In genomic region chr1:31016868-31017267, GRCh38 we compare ENCODE assay signal across 1 cellular context.
TF ChIP-seq lines count a peak whose summit lies in the region.

No MANE protein-coding gene starts in this region.

TF ChIP-seq in HEK293, 187 proteins besides CTCF, POLR2A, EP300 and RAD21 (continued from another document and continues in another):
- TF ChIP-seq, protein P1, sequence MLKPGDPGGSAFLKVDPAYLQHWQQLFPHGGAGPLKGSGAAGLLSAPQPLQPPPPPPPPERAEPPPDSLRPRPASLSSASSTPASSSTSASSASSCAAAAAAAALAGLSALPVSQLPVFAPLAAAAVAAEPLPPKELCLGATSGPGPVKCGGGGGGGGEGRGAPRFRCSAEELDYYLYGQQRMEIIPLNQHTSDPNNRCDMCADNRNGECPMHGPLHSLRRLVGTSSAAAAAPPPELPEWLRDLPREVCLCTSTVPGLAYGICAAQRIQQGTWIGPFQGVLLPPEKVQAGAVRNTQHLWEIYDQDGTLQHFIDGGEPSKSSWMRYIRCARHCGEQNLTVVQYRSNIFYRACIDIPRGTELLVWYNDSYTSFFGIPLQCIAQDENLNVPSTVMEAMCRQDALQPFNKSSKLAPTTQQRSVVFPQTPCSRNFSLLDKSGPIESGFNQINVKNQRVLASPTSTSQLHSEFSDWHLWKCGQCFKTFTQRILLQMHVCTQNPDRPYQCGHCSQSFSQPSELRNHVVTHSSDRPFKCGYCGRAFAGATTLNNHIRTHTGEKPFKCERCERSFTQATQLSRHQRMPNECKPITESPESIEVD (tag by site-specific recombination; IDR thresholded peaks at IDR 0.05), result peak; percentile 91
- TF ChIP-seq HOXC10 (CRISPR knock-in tag; IDR thresholded peaks at IDR 0.05), result no peak
- TF ChIP-seq ZNF26 (tag by site-specific recombination; IDR thresholded peaks at IDR 0.05), result no peak
- TF ChIP-seq ZNF223 (tag by site-specific recombination; IDR thresholded peaks at IDR 0.05), result no peak
- TF ChIP-seq GLIS1 (tag by site-specific recombination; IDR thresholded peaks at IDR 0.05), result no peak
- TF ChIP-seq ZNF624 (tag by site-specific recombination; IDR thresholded peaks at IDR 0.05), result no peak
- TF ChIP-seq, protein P2, sequence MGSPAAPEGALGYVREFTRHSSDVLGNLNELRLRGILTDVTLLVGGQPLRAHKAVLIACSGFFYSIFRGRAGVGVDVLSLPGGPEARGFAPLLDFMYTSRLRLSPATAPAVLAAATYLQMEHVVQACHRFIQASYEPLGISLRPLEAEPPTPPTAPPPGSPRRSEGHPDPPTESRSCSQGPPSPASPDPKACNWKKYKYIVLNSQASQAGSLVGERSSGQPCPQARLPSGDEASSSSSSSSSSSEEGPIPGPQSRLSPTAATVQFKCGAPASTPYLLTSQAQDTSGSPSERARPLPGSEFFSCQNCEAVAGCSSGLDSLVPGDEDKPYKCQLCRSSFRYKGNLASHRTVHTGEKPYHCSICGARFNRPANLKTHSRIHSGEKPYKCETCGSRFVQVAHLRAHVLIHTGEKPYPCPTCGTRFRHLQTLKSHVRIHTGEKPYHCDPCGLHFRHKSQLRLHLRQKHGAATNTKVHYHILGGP (tag by site-specific recombination; IDR thresholded peaks at IDR 0.05), result no peak
- no peak for TF ChIP-seq ZNF768 (tag by site-specific recombination; IDR thresholded peaks at IDR 0.05)
- TF ChIP-seq, protein P3, sequence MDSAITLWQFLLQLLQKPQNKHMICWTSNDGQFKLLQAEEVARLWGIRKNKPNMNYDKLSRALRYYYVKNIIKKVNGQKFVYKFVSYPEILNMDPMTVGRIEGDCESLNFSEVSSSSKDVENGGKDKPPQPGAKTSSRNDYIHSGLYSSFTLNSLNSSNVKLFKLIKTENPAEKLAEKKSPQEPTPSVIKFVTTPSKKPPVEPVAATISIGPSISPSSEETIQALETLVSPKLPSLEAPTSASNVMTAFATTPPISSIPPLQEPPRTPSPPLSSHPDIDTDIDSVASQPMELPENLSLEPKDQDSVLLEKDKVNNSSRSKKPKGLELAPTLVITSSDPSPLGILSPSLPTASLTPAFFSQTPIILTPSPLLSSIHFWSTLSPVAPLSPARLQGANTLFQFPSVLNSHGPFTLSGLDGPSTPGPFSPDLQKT (IDR thresholded peaks at IDR 0.05; ENCODE audit: borderline replicate concordance, low read depth, low read length), result no peak
- TF ChIP-seq KLF7 (tag by site-specific recombination; IDR thresholded peaks at IDR 0.05; ENCODE audit: borderline replicate concordance), result no peak
- no peak for TF ChIP-seq ZNF830 (tag by site-specific recombination; IDR thresholded peaks at IDR 0.05; ENCODE audit: low read depth)
- no peak for TF ChIP-seq HOXD13 (CRISPR knock-in tag; IDR thresholded peaks at IDR 0.05; ENCODE audit: borderline replicate concordance)
- TF ChIP-seq, protein P4, sequence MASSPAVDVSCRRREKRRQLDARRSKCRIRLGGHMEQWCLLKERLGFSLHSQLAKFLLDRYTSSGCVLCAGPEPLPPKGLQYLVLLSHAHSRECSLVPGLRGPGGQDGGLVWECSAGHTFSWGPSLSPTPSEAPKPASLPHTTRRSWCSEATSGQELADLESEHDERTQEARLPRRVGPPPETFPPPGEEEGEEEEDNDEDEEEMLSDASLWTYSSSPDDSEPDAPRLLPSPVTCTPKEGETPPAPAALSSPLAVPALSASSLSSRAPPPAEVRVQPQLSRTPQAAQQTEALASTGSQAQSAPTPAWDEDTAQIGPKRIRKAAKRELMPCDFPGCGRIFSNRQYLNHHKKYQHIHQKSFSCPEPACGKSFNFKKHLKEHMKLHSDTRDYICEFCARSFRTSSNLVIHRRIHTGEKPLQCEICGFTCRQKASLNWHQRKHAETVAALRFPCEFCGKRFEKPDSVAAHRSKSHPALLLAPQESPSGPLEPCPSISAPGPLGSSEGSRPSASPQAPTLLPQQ (tag by site-specific recombination; IDR thresholded peaks at IDR 0.05), result no peak
- no peak for TF ChIP-seq ZNF785 (tag by site-specific recombination; IDR thresholded peaks at IDR 0.05)
- no peak for TF ChIP-seq AEBP2 (tag by site-specific recombination; IDR thresholded peaks at IDR 0.05; ENCODE audit: borderline replicate concordance)
- no peak for TF ChIP-seq ZNF488 (tag by site-specific recombination; IDR thresholded peaks at IDR 0.05)
- TF ChIP-seq ZNF266 (tag by site-specific recombination; IDR thresholded peaks at IDR 0.05; ENCODE audit: low read depth), result no peak
- no peak for TF ChIP-seq ZNF184 (tag by site-specific recombination; IDR thresholded peaks at IDR 0.05)
- peak; percentile 46; the same call in 1 of the 2 replicates for TF ChIP-seq SCRT2 (tag by site-specific recombination; IDR thresholded peaks at IDR 0.05)
- no peak for TF ChIP-seq ZNF311 (tag by site-specific recombination; IDR thresholded peaks at IDR 0.05; ENCODE audit: borderline replicate concordance)
- no peak for TF ChIP-seq BCL11A (tag by site-specific recombination; IDR thresholded peaks at IDR 0.05; ENCODE audit: low read depth)
- TF ChIP-seq GFI1B (tag by site-specific recombination; IDR thresholded peaks at IDR 0.05), result no peak
- no peak for TF ChIP-seq ZNF704 (tag by site-specific recombination; IDR thresholded peaks at IDR 0.05)
- TF ChIP-seq ZNF843 (tag by site-specific recombination; IDR thresholded peaks at IDR 0.05), result no peak
- TF ChIP-seq INSM2 (tag by site-specific recombination; IDR thresholded peaks at IDR 0.05), result no peak
- TF ChIP-seq SALL2 (tag by site-specific recombination; IDR thresholded peaks at IDR 0.05; ENCODE audit: borderline replicate concordance), result no peak
- 0 out of 2 replicates have a peak, but pooled peaks have one; percentile 34 for TF ChIP-seq ZNF366 (tag by site-specific recombination; conservative IDR thresholded peaks at IDR 0.05)
- TF ChIP-seq ZNF777 (tag by site-specific recombination; IDR thresholded peaks at IDR 0.05; ENCODE audit: borderline replicate concordance), result no peak
- TF ChIP-seq ZNF792 (tag by site-specific recombination; IDR thresholded peaks at IDR 0.05), result no peak
- TF ChIP-seq ZNF133 (tag by site-specific recombination; IDR thresholded peaks at IDR 0.05), result no peak
- TF ChIP-seq, protein P5, sequence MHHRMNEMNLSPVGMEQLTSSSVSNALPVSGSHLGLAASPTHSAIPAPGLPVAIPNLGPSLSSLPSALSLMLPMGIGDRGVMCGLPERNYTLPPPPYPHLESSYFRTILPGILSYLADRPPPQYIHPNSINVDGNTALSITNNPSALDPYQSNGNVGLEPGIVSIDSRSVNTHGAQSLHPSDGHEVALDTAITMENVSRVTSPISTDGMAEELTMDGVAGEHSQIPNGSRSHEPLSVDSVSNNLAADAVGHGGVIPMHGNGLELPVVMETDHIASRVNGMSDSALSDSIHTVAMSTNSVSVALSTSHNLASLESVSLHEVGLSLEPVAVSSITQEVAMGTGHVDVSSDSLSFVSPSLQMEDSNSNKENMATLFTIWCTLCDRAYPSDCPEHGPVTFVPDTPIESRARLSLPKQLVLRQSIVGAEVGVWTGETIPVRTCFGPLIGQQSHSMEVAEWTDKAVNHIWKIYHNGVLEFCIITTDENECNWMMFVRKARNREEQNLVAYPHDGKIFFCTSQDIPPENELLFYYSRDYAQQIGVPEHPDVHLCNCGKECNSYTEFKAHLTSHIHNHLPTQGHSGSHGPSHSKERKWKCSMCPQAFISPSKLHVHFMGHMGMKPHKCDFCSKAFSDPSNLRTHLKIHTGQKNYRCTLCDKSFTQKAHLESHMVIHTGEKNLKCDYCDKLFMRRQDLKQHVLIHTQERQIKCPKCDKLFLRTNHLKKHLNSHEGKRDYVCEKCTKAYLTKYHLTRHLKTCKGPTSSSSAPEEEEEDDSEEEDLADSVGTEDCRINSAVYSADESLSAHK (tag by site-specific recombination; IDR thresholded peaks at IDR 0.05), result no peak
- 0 out of 2 replicates have a peak, but pooled peaks have one; percentile 13 for TF ChIP-seq ZNF362 (tag by site-specific recombination; IDR thresholded peaks at IDR 0.05)
- no peak for TF ChIP-seq ZNF114 (tag by site-specific recombination; IDR thresholded peaks at IDR 0.05)
- TF ChIP-seq ZNF473 (tag by site-specific recombination; IDR thresholded peaks at IDR 0.05), result no peak
- TF ChIP-seq ZNF37A (tag by site-specific recombination; IDR thresholded peaks at IDR 0.05), result no peak
- no peak for TF ChIP-seq HIC1 (tag by site-specific recombination; IDR thresholded peaks at IDR 0.05)
- TF ChIP-seq, protein P6, sequence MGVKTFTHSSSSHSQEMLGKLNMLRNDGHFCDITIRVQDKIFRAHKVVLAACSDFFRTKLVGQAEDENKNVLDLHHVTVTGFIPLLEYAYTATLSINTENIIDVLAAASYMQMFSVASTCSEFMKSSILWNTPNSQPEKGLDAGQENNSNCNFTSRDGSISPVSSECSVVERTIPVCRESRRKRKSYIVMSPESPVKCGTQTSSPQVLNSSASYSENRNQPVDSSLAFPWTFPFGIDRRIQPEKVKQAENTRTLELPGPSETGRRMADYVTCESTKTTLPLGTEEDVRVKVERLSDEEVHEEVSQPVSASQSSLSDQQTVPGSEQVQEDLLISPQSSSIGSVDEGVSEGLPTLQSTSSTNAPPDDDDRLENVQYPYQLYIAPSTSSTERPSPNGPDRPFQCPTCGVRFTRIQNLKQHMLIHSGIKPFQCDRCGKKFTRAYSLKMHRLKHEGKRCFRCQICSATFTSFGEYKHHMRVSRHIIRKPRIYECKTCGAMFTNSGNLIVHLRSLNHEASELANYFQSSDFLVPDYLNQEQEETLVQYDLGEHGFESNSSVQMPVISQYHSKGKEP (tag by site-specific recombination; IDR thresholded peaks at IDR 0.05), result no peak
- 0 out of 2 replicates have a peak, but pooled peaks have one; percentile 20 for TF ChIP-seq FEZF1 (tag by site-specific recombination; IDR thresholded peaks at IDR 0.05)
